In the genomic region with DNA sequence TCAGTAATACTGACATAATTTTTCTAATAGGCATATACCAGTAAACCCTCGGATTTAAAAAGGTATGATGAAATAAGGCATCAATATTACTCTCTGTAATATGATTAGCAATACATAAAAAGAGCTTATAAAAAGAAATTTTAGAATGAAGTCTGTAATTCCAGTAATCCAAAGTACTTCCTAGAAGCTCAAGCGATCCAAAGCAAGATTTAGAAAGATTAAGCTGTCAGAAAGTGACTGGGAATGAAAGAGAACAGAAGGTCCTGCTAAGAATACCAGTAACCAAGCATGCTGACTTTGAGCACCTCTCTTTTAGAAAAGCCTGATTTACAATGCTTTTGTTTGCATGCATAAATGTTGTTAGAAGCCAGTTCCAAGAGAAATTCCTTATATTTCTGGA, we compare ENCODE assay signal across 18 cellular contexts.
"Had no signal": no experiment of that assay in that cellular context is flagged by ENCODE, and none has a peak within 500 bp of the region (broad histone marks: within the 10 kb centered on the region; RNA-seq: fewer than 3 reads in every experiment).

No MANE protein-coding gene starts in this region.

- H3K9me3 ChIP-seq: prostate gland, transverse colon, vagina had no signal

- H3K4me3 Mint-ChIP-seq: activated CD4-positive, alpha-beta T cell treated with anti-CD3 and anti-CD28 coated beads, Interleukin-2, amount 10 ng/mL, durations not matched to agents 7 days and 5 days; naive B cell; neural crest cell; T-helper 1 cell treated with Interleukin-12 subunit alpha and Interleukin-12 subunit beta and Interleukin-4 antibody, amounts not matched to agents 30 μg/mL and 1 μg/mL, for 36 hours had no signal

- H3K27ac Mint-ChIP-seq: activated CD4-positive, alpha-beta T cell treated with anti-CD3 and anti-CD28 coated beads, Interleukin-2, amount 10 ng/mL, durations not matched to agents 7 days and 5 days; naive B cell; T-helper 1 cell treated with Interleukin-12 subunit alpha and Interleukin-12 subunit beta and Interleukin-4 antibody, amounts not matched to agents 30 μg/mL and 1 μg/mL, for 36 hours had no signal

- ATAC-seq: right cardiac atrium; stimulated activated naive CD8-positive, alpha-beta T cell treated with anti-CD3 and anti-CD28 coated beads, Interleukin-15, Interleukin-2, amounts not matched to agents 100 U/mL and 50 U/mL, for 24 hours had no signal

- H3K9me3 Mint-ChIP-seq: activated CD4-positive, alpha-beta T cell treated with anti-CD3 and anti-CD28 coated beads, Interleukin-2, amount 10 ng/mL, durations not matched to agents 7 days and 5 days; naive B cell; neural crest cell; T-helper 1 cell treated with Interleukin-12 subunit alpha and Interleukin-12 subunit beta and Interleukin-4 antibody, amounts not matched to agents 30 μg/mL and 1 μg/mL, for 36 hours had no signal

- H3K4me1 ChIP-seq: prostate gland had no signal

- H3K4me3 ChIP-seq: lung, prostate gland, transverse colon, vagina had no signal

- H3K36me3 ChIP-seq: prostate gland, transverse colon, vagina had no signal

- H3K27ac ChIP-seq: prostate gland, vagina had no signal

- H3K36me3 Mint-ChIP-seq: naive B cell had no signal

- H3K27me3 ChIP-seq: transverse colon, vagina had no signal

- H3K27me3 Mint-ChIP-seq: naive B cell had no signal

- DNase-seq: activated CD4-positive, alpha-beta T cell treated with anti-CD3 and anti-CD28 coated beads, Interleukin-2, amount 10 ng/mL, durations not matched to agents 7 days and 5 days; activated CD8-positive, alpha-beta memory T cell treated with anti-CD3 and anti-CD28 coated beads, Interleukin-2, amount 50 U/mL, for 4 hours; activated effector memory CD4-positive, alpha-beta T cell treated with anti-CD3 and anti-CD28 coated beads, Interleukin-2, amount 50 U/mL, for 16 hours; activated naive CD4-positive, alpha-beta T cell treated with anti-CD3 and anti-CD28 coated beads, Interleukin-2, amount 50 U/mL, for 16 hours; activated T-cell treated with anti-CD3 and anti-CD28 coated beads, Interleukin-2, amount 50 U/mL, for 48 hours; dermis blood vessel endothelial cell; effector memory CD4-positive, alpha-beta T cell; hypothalamus; islet precursor cell; naive B cell; right cardiac atrium; stimulated activated naive CD8-positive, alpha-beta T cell treated with anti-CD3 and anti-CD28 coated beads, Interleukin-15, Interleukin-2, amounts not matched to agents 100 U/mL and 50 U/mL, for 24 hours; transverse colon had no signal

- H3K4me1 Mint-ChIP-seq: activated CD4-positive, alpha-beta T cell treated with anti-CD3 and anti-CD28 coated beads, Interleukin-2, amount 10 ng/mL, durations not matched to agents 7 days and 5 days; naive B cell; neural crest cell had no signal
